In genomic region chr12:48815281-48816110, GRCh38 we compare ENCODE assay signal across 8 cellular contexts. TPM values are rescaled to one million over a fixed set of nuclear protein-coding genes. Genes with fewer than 3 reads are reported as not detected.
A peak's percentile ranks its signal among the peaks of the same experiment; 100 is the strongest.
DNase-seq lines count a peak whose midpoint lies in the region; ATAC-seq and TF ChIP-seq lines count a peak whose summit lies in the region.

No MANE protein-coding gene starts in this region.

- no peaks in the 10 kb centered on the region for H3K27me3 ChIP-seq in DND-41 (ENCODE audit: insufficient read depth, low read length, poor library complexity)
- no peaks in the 10 kb centered on the region for H3K27me3 ChIP-seq in MG63
- no peaks in the 10 kb centered on the region; the same call in 1 of the 2 replicates for H3K27me3 ChIP-seq in SJCRH30
- H3K27me3 ChIP-seq in brain microvascular endothelial cell (replicated peaks), result no peaks in the 10 kb centered on the region

- in situ Hi-C loops in brain microvascular endothelial cell (cut with HindIII; ENCODE audit: low pct_ligation_motif_present, low sequenced_read_pairs), result no loop called here

- peak overlapping the region; percentile 100 for H2AFZ ChIP-seq in DND-41 (ENCODE audit: low read depth, low read length)

- peaks cover 12% of the 10 kb centered on the region; the same call in 1 of the 2 replicates for H4K20me1 ChIP-seq in DND-41 (ENCODE audit: insufficient read depth, low read length)

- TF ChIP-seq CTCF in DND-41 (IDR thresholded peaks at IDR 0.05; ENCODE audit: borderline replicate concordance, extremely low read depth, low read length, poor library complexity, severe bottlenecking) (no peak), brain microvascular endothelial cell (IDR thresholded peaks at IDR 0.05; ENCODE audit: low read depth, low read length, missing control alignments) (no peak)

- H3K27ac ChIP-seq in DND-41 (ENCODE audit: low read length) (peak overlapping the region; percentile 97), SJCRH30 (peak overlapping the region; percentile 27; the same call in 1 of the 2 replicates), brain microvascular endothelial cell (peak overlapping the region; percentile 65)

- peak overlapping the region; percentile 84 for H3K4me2 ChIP-seq in DND-41 (ENCODE audit: insufficient read depth, low read length)

- H3K9ac ChIP-seq in DND-41 (ENCODE audit: low read depth, low read length), result peak overlapping the region; percentile 81

- H3K79me2 ChIP-seq in DND-41 (ENCODE audit: insufficient read depth, low read length), result peaks cover 22% of the 10 kb centered on the region

- ATAC-seq in DND-41 (ENCODE audit: insufficient read depth, low read depth) (peak; percentile 66), GM21825 (IDR thresholded peaks at IDR 0.05; ENCODE audit: unreplicated experiment) (peak; percentile 17), GM18520 (IDR thresholded peaks at IDR 0.05; ENCODE audit: unreplicated experiment) (no peak)

- H3K4me3 ChIP-seq in DND-41 (ENCODE audit: low read depth in 1 of 2, low read length in 2 of 2), result peak overlapping the region; percentile 77 to 91
- H3K4me3 ChIP-seq in MG63, result peak overlapping the region; percentile 66
- peak overlapping the region; percentile 67 for H3K4me3 ChIP-seq in SJCRH30
- peak overlapping the region; percentile 81 for H3K4me3 ChIP-seq in brain microvascular endothelial cell (ENCODE audit: low read depth, low read length)
- peak overlapping the region; percentile 55 for H3K4me3 ChIP-seq in iPS-11a (ENCODE audit: low read depth, low read length)

- H3K4me1 ChIP-seq in DND-41 (ENCODE audit: insufficient read depth, low read length) (peaks cover 49% of the 10 kb centered on the region), SJCRH30 (peaks cover 4% of the 10 kb centered on the region; the same call in 1 of the 2 replicates)

- DNase-seq in DND-41 (peak; percentile 85), MG63 (peak; percentile 86), SJCRH30 (peak; percentile 88 to 90), brain microvascular endothelial cell (peak; percentile 76), retina (peak; percentile 92)

- no peaks in the 10 kb centered on the region for H3K9me3 ChIP-seq in DND-41 (ENCODE audit: insufficient read depth, low read length, severe bottlenecking)
- H3K9me3 ChIP-seq in MG63, result no peaks in the 10 kb centered on the region
- H3K9me3 ChIP-seq in SJCRH30 (replicated peaks), result no peaks in the 10 kb centered on the region

- no peaks in the 10 kb centered on the region for H3K36me3 ChIP-seq in DND-41 (ENCODE audit: insufficient read depth, low read length)
- no peaks in the 10 kb centered on the region for H3K36me3 ChIP-seq in MG63
- no peaks in the 10 kb centered on the region for H3K36me3 ChIP-seq in SJCRH30
- no peaks in the 10 kb centered on the region for H3K36me3 ChIP-seq in brain microvascular endothelial cell (replicated peaks)

RNA-seq across cellular contexts. Expression of gene CACNB3, which starts 2.8 kb away (rescaled TPM):
- total RNA-seq in MG63 (2014; rRNA removed; shearing (Covaris generic); ENCODE audit: low replicate concordance), result 13.9 and 19.0 TPM in 2 replicates
- total RNA-seq in SJCRH30 (2014; rRNA removed; shearing (Covaris generic)), result 9.7 and 11.9 TPM in 2 replicates

RNA-seq across cellular contexts. Expression of gene ADCY6, which starts 26.6 kb away (rescaled TPM):
- 30.4 and 40.0 TPM in 2 replicates for total RNA-seq in MG63 (2014; rRNA removed; shearing (Covaris generic); ENCODE audit: low replicate concordance)
- 16.1 and 18.7 TPM in 2 replicates for total RNA-seq in SJCRH30 (2014; rRNA removed; shearing (Covaris generic))

RNA-seq across cellular contexts. Expression of gene DDX23, which starts 36.5 kb away (rescaled TPM):
- total RNA-seq in MG63 (2014; rRNA removed; shearing (Covaris generic); ENCODE audit: low replicate concordance), result 76.0 and 85.0 TPM in 2 replicates
- 153 and 167 TPM in 2 replicates for total RNA-seq in SJCRH30 (2014; rRNA removed; shearing (Covaris generic))

RNA-seq across cellular contexts. Expression of gene RND1, which starts 50.2 kb away (rescaled TPM):
- total RNA-seq in MG63 (2014; rRNA removed; shearing (Covaris generic); ENCODE audit: low replicate concordance), result 0.12 TPM in 1 of 2 replicates, not detected in the other
- 0.10 and 0.43 TPM in 2 replicates for total RNA-seq in SJCRH30 (2014; rRNA removed; shearing (Covaris generic))

Comparison
In these comparisons a context has a peak if more than half of its experiments do, and no peak if none do; other contexts are left out.
1. H3K27ac ChIP-seq: peak in every context shown above with its lines; median percentile 97 in DND-41; 65 in brain microvascular endothelial cell; 27 in SJCRH30.